In genomic region chr4:87006531-87007344, GRCh38 we compare ENCODE assay signal across 8 cellular contexts.
A peak's percentile ranks its signal among the peaks of the same experiment; 100 is the strongest.
DNase-seq lines count a peak whose midpoint lies in the region; ATAC-seq and TF ChIP-seq lines count a peak whose summit lies in the region.

No MANE protein-coding gene starts in this region.

- H3K27me3 ChIP-seq in kidney epithelial cell (ENCODE audit: control insufficient read depth, insufficient read depth, low read length) = no peaks in the 10 kb centered on the region

- TF ChIP-seq CTCF in kidney epithelial cell (IDR thresholded peaks at IDR 0.05; ENCODE audit: insufficient read depth, low read length, poor library complexity, severe bottlenecking) = peak; percentile 30

- H3K36me3 ChIP-seq in kidney epithelial cell (ENCODE audit: control insufficient read depth, insufficient read depth, low read length) = no peaks in the 10 kb centered on the region

- DNase-seq in Ammon's horn (ENCODE audit: low spot score) = peak; percentile 95
- peak; percentile 72 for DNase-seq in NCI-H345 treated with DMSO at 0.1 percent for 48 hours (lab: John Stamatoyannopoulos, UW; ENCODE audit: unreplicated experiment)
- DNase-seq in cerebellar cortex (ENCODE audit: low spot score) = peak; percentile 88
- peak; percentile 54 for DNase-seq in kidney epithelial cell (ENCODE audit: low read depth)
- peak; percentile 89 for DNase-seq in stimulated activated CD4-positive, alpha-beta T cell treated with anti-CD3 and anti-CD28 coated beads, Interleukin-15, amount 100 ng/mL, for 24 hours

- peak; percentile 75 for ATAC-seq in GM19035 (IDR thresholded peaks at IDR 0.05; ENCODE audit: unreplicated experiment)
- ATAC-seq in HG03342 (IDR thresholded peaks at IDR 0.05; ENCODE audit: unreplicated experiment) = peak; percentile 67
- peak; percentile 77 to 79 for ATAC-seq in activated CD4-positive, CD25-positive, alpha-beta regulatory T cell treated with anti-CD3 and anti-CD28 coated beads, Interleukin-2, amount 50 U/mL, for 24 hours

- H3K4me3 ChIP-seq in kidney epithelial cell (ENCODE audit: low read depth, low read length) = peak overlapping the region; percentile 54

Comparison
In these comparisons a context has a peak if more than half of its experiments do, and no peak if none do; other contexts are left out.
1. Peak in every context shown above with its lines: DNase-seq, ATAC-seq and H3K4me3 ChIP-seq.